In genomic region chr3:42130329-42131070, GRCh38 we compare ENCODE assay signal across 1 cellular context.
TF ChIP-seq lines count a peak whose summit lies in the region.

No MANE protein-coding gene starts in this region.

TF ChIP-seq in HepG2, 621 proteins besides CTCF, POLR2A, EP300 and RAD21 (continued from another document and continues in another):
- TF ChIP-seq, protein P1, sequence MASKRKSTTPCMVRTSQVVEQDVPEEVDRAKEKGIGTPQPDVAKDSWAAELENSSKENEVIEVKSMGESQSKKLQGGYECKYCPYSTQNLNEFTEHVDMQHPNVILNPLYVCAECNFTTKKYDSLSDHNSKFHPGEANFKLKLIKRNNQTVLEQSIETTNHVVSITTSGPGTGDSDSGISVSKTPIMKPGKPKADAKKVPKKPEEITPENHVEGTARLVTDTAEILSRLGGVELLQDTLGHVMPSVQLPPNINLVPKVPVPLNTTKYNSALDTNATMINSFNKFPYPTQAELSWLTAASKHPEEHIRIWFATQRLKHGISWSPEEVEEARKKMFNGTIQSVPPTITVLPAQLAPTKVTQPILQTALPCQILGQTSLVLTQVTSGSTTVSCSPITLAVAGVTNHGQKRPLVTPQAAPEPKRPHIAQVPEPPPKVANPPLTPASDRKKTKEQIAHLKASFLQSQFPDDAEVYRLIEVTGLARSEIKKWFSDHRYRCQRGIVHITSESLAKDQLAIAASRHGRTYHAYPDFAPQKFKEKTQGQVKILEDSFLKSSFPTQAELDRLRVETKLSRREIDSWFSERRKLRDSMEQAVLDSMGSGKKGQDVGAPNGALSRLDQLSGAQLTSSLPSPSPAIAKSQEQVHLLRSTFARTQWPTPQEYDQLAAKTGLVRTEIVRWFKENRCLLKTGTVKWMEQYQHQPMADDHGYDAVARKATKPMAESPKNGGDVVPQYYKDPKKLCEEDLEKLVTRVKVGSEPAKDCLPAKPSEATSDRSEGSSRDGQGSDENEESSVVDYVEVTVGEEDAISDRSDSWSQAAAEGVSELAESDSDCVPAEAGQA (IDR thresholded peaks at IDR 0.05; ENCODE audit: low read depth), result no peak
- TF ChIP-seq, protein P1 (CRISPR knock-in tag; IDR thresholded peaks at IDR 0.05; ENCODE audit: borderline replicate concordance), result no peak
- no peak for TF ChIP-seq ELF4 (CRISPR knock-in tag; IDR thresholded peaks at IDR 0.05; ENCODE audit: borderline replicate concordance)
- no peak for TF ChIP-seq CBX5 (CRISPR knock-in tag; IDR thresholded peaks at IDR 0.05; ENCODE audit: borderline replicate concordance)
- TF ChIP-seq RBFOX2 (IDR thresholded peaks at IDR 0.05; ENCODE audit: low read depth, low read length), result 0 out of 2 replicates have a peak, but pooled peaks have one; percentile 30
- TF ChIP-seq, protein P2, sequence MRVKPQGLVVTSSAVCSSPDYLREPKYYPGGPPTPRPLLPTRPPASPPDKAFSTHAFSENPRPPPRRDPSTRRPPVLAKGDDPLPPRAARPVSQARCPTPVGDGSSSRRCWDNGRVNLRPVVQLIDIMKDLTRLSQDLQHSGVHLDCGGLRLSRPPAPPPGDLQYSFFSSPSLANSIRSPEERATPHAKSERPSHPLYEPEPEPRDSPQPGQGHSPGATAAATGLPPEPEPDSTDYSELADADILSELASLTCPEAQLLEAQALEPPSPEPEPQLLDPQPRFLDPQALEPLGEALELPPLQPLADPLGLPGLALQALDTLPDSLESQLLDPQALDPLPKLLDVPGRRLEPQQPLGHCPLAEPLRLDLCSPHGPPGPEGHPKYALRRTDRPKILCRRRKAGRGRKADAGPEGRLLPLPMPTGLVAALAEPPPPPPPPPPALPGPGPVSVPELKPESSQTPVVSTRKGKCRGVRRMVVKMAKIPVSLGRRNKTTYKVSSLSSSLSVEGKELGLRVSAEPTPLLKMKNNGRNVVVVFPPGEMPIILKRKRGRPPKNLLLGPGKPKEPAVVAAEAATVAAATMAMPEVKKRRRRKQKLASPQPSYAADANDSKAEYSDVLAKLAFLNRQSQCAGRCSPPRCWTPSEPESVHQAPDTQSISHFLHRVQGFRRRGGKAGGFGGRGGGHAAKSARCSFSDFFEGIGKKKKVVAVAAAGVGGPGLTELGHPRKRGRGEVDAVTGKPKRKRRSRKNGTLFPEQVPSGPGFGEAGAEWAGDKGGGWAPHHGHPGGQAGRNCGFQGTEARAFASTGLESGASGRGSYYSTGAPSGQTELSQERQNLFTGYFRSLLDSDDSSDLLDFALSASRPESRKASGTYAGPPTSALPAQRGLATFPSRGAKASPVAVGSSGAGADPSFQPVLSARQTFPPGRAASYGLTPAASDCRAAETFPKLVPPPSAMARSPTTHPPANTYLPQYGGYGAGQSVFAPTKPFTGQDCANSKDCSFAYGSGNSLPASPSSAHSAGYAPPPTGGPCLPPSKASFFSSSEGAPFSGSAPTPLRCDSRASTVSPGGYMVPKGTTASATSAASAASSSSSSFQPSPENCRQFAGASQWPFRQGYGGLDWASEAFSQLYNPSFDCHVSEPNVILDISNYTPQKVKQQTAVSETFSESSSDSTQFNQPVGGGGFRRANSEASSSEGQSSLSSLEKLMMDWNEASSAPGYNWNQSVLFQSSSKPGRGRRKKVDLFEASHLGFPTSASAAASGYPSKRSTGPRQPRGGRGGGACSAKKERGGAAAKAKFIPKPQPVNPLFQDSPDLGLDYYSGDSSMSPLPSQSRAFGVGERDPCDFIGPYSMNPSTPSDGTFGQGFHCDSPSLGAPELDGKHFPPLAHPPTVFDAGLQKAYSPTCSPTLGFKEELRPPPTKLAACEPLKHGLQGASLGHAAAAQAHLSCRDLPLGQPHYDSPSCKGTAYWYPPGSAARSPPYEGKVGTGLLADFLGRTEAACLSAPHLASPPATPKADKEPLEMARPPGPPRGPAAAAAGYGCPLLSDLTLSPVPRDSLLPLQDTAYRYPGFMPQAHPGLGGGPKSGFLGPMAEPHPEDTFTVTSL (CRISPR knock-in tag; IDR thresholded peaks at IDR 0.05; ENCODE audit: borderline replicate concordance), result peak; percentile 99
- TF ChIP-seq ZNF17 (CRISPR knock-in tag; IDR thresholded peaks at IDR 0.05), result 0 out of 2 replicates have a peak, but pooled peaks have one; percentile 29
- peak; percentile 82; the same call in 1 of the 2 replicates for TF ChIP-seq SOX5 (CRISPR knock-in tag; IDR thresholded peaks at IDR 0.05; ENCODE audit: borderline replicate concordance)
- peak; percentile 14 to 22; a peak in 1 of 4 replicates for TF ChIP-seq MAFK (conservative IDR thresholded peaks at IDR 0.05 in 1 of 2, IDR thresholded peaks at IDR 0.05 in 1 of 2; ENCODE audit: low read length in 2 of 2)
- no peak for TF ChIP-seq ZNF160 (CRISPR knock-in tag; IDR thresholded peaks at IDR 0.05)
- no peak for TF ChIP-seq MYC (CRISPR knock-in tag; IDR thresholded peaks at IDR 0.05; ENCODE audit: borderline replicate concordance)
- no peak for TF ChIP-seq ZNF883 (CRISPR knock-in tag; IDR thresholded peaks at IDR 0.05; ENCODE audit: not compliant biosample characterization)
- TF ChIP-seq EED (CRISPR knock-in tag; IDR thresholded peaks at IDR 0.05), result no peak
- no peak for TF ChIP-seq TIGD3 (CRISPR knock-in tag; IDR thresholded peaks at IDR 0.05; ENCODE audit: borderline replicate concordance)
- no peak for TF ChIP-seq ZNF296 (CRISPR knock-in tag; conservative IDR thresholded peaks at IDR 0.05)
- TF ChIP-seq, protein P3, sequence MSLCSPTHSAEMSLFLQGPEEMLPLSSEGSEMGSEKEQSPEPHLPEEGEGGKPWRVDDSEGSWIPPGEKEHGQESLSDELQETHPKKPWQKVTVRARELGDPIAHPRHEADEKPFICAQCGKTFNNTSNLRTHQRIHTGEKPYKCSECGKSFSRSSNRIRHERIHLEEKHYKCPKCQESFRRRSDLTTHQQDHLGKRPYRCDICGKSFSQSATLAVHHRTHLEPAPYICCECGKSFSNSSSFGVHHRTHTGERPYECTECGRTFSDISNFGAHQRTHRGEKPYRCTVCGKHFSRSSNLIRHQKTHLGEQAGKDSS (CRISPR knock-in tag; IDR thresholded peaks at IDR 0.05; ENCODE audit: borderline replicate concordance, low read depth), result no peak
- TF ChIP-seq TAF15 (IDR thresholded peaks at IDR 0.05; ENCODE audit: low read depth, low read length, poor library complexity, severe bottlenecking), result no peak
- TF ChIP-seq ZMYM4 (CRISPR knock-in tag; IDR thresholded peaks at IDR 0.05), result no peak; the same call in 1 of the 2 replicates
- no peak for TF ChIP-seq ZNF44 (CRISPR knock-in tag; IDR thresholded peaks at IDR 0.05)
- TF ChIP-seq HNRNPLL (IDR thresholded peaks at IDR 0.05; ENCODE audit: low read depth, low read length, poor library complexity, severe bottlenecking), result no peak
- TF ChIP-seq ZNF407 (CRISPR knock-in tag; IDR thresholded peaks at IDR 0.05; ENCODE audit: not compliant biosample characterization), result no peak
- no peak for TF ChIP-seq ZNF513 (CRISPR knock-in tag; conservative IDR thresholded peaks at IDR 0.05)
